In the genomic region with DNA sequence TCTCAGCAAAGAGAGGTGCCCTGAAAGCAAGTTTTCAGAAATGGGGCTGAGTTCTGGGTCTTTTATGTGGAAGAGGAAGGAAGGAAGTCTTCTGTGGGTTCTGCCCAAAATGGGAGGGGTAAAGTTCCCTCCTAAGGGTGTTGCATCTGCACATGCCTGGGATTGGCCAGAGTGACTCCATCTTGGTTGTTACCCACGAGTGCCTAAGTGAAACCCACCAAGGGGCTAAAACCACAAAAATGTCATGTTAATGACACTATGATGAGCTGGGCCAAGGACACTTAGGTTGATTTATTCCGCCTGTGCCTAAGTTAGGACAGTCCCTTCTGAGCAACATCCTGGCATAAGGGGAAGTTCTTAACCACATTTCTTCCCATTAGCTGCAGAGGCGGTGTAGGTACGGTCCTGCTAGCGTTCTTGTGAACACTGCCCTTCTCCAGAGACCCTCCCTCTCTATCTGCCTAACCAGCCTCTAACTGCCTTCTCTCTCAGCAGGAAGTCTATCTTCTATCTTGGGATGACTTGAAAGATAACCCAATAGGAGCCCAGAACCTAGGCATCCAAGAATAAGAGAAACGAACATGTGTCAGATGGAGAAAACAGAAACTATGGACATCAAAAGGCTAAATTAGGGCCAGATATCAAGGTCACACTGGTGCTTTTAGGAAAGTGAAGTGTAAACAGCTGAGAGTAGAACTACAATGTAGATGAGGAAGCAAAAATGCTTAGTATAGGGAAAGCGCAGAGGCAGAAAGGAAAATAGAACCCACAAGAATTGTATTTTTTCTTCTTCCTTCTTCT, we compare ENCODE assay signal across 9 cellular contexts.
DNase-seq lines count a peak whose midpoint lies in the region; ATAC-seq and TF ChIP-seq lines count a peak whose summit lies in the region.
"Had no signal": no experiment of that assay in that cellular context is flagged by ENCODE, and none has a peak within 500 bp of the region (broad histone marks: within the 10 kb centered on the region; RNA-seq: fewer than 3 reads in every experiment).

No MANE protein-coding gene starts in this region.

- no peaks in the 10 kb centered on the region for H3K36me3 ChIP-seq in neutrophil

- ATAC-seq in GM18502 (IDR thresholded peaks at IDR 0.05; ENCODE audit: poor library complexity, unreplicated experiment) (peak; percentile 76), HG03064 (IDR thresholded peaks at IDR 0.05; ENCODE audit: low read depth, unreplicated experiment) (peak; percentile 68)
- ATAC-seq: Panc1 had no signal

- H3K9me3 ChIP-seq in neutrophil, result no peaks in the 10 kb centered on the region

- H3K4me1 ChIP-seq in neutrophil (ENCODE audit: control insufficient read depth in 1 of 2, insufficient read depth in 1 of 2, low read depth in 1 of 2, low read length in 1 of 2), result peaks cover 41 to 45% of the 10 kb centered on the region in 2 experiments

- DNase-seq in activated CD4-positive, alpha-beta T cell treated with anti-CD3 and anti-CD28 coated beads, Interleukin-2, amount 50 U/mL, for 1 hour, result peak; percentile 2
- DNase-seq in SHP77 treated with DMSO at 0.1 percent for 48 hours (lab: John Stamatoyannopoulos, UW) (no peak), HuH-7.5 (ENCODE audit: low spot score) (no peak), NCI-H1092 (lab: John Stamatoyannopoulos, UW) (no peak), SHP77 (lab: John Stamatoyannopoulos, UW) (no peak)

- TF ChIP-seq CTCF in neutrophil (IDR thresholded peaks at IDR 0.05), result no peak

- H3K27me3 ChIP-seq in neutrophil, result no peaks in the 10 kb centered on the region

- H3K27ac ChIP-seq in neutrophil, result peak overlapping the region; percentile 98

- H3K4me3 ChIP-seq in neutrophil (ENCODE audit: low read depth in 1 of 2, low read length in 1 of 2), result peak overlapping the region; percentile 12 to 48
